Comparison of ENCODE assay signal across 7 cellular contexts in genomic region chr20:57657537-57658446, GRCh38. TPM values are rescaled to one million over a fixed set of nuclear protein-coding genes. Genes with fewer than 3 reads are reported as not detected.
DNase-seq lines count a peak whose midpoint lies in the region; ATAC-seq, FAIRE-seq and TF ChIP-seq lines count a peak whose summit lies in the region.

No MANE protein-coding gene starts in this region.

- H3K27me3 ChIP-seq in suprapubic skin, result no peaks in the 10 kb centered on the region

- no peaks in the 10 kb centered on the region for H3K36me3 Mint-ChIP-seq in activated T-helper 17 cell treated with anti-CD3 and anti-CD28 coated beads, Interleukin-2, amount 50 U/mL, for 72 hours (ENCODE audit: low read depth)

- H3K4me1 Mint-ChIP-seq in activated T-helper 17 cell treated with anti-CD3 and anti-CD28 coated beads, Interleukin-2, amount 50 U/mL, for 72 hours, result peaks cover 15% of the 10 kb centered on the region

- WGBS in suprapubic skin, result 59% methylated on average over 25 of the region's 36 CpGs

- H3K36me3 ChIP-seq in suprapubic skin, result peaks cover 34% of the 10 kb centered on the region

- peak; percentile 63 for ATAC-seq in activated T-helper 17 cell treated with anti-CD3 and anti-CD28 coated beads, Interleukin-2, amount 50 U/mL, for 72 hours (replicated peaks)

- H3K9me3 ChIP-seq in suprapubic skin, result no peaks in the 10 kb centered on the region

- DNase-seq in NCI-H2081 treated with DMSO at 0.1 percent for 48 hours (lab: John Stamatoyannopoulos, UW), result peak; percentile 7
- peak; percentile 52 for DNase-seq in islet precursor cell
- peak; percentile 77 to 80 for DNase-seq in suprapubic skin (ENCODE audit: low spot score in 2 of 2)
- DNase-seq in OCI-M1 (lab: John Stamatoyannopoulos, UW), result no peak
- no peak for DNase-seq in AML-193 (lab: John Stamatoyannopoulos, UW)
- DNase-seq in urothelium cell line (ENCODE audit: low spot score), result no peak

- TF ChIP-seq POLR2A in suprapubic skin (IDR thresholded peaks at IDR 0.05), result no peak

- H3K27ac ChIP-seq in suprapubic skin, result no peak overlapping the region

- no peak overlapping the region for H3K4me3 ChIP-seq in suprapubic skin

- TF ChIP-seq CTCF in suprapubic skin (IDR thresholded peaks at IDR 0.05), result no peak

- no peaks in the 10 kb centered on the region for H3K27me3 Mint-ChIP-seq in activated T-helper 17 cell treated with anti-CD3 and anti-CD28 coated beads, Interleukin-2, amount 50 U/mL, for 72 hours

- peak overlapping the region; percentile 41 for H3K4me3 Mint-ChIP-seq in activated T-helper 17 cell treated with anti-CD3 and anti-CD28 coated beads, Interleukin-2, amount 50 U/mL, for 72 hours

- H3K27ac Mint-ChIP-seq in activated T-helper 17 cell treated with anti-CD3 and anti-CD28 coated beads, Interleukin-2, amount 50 U/mL, for 72 hours, result peak overlapping the region; percentile 59

- H3K9me3 Mint-ChIP-seq in activated T-helper 17 cell treated with anti-CD3 and anti-CD28 coated beads, Interleukin-2, amount 50 U/mL, for 72 hours, result no peaks in the 10 kb centered on the region

- no peak for TF ChIP-seq EP300 in suprapubic skin (IDR thresholded peaks at IDR 0.05)

- H3K4me1 ChIP-seq in suprapubic skin, result peaks cover 31% of the 10 kb centered on the region

- no peak for FAIRE-seq in urothelium cell line (lab: Jason Lieb, UNC)

RNA-seq across cellular contexts. Expression of gene ZBP1, which starts 37.6 kb away (rescaled TPM):
- total RNA-seq in activated T-helper 17 cell treated with anti-CD3 and anti-CD28 coated beads, Interleukin-2, amount 50 U/mL, for 72 hours, result 1 to 10 TPM; 1.0 to 1.7 TPM
- total RNA-seq in suprapubic skin, result under 1 TPM in 1 of 4 donors, not detected in 3; 0.80 TPM

RNA-seq across cellular contexts. Expression of gene PMEPA1, which starts 52.0 kb away (rescaled TPM):
- total RNA-seq in activated T-helper 17 cell treated with anti-CD3 and anti-CD28 coated beads, Interleukin-2, amount 50 U/mL, for 72 hours, result 1 to 10 TPM; 1.6 to 2.3 TPM
- 10 to 100 TPM in 3 of 4 donors, 1 to 10 TPM in 1; 9.5 to 20.4 (median 16.2) TPM for total RNA-seq in suprapubic skin

Comparison
In these comparisons a context has a peak if more than half of its experiments do, and no peak if none do; other contexts are left out.
1. DNase-seq: peak in NCI-H2081 treated with DMSO at 0.1 percent for 48 hours (single experiment), islet precursor cell (single experiment) and suprapubic skin (2 of 2); none in OCI-M1 (single experiment), AML-193 (0 of 2) and urothelium cell line (single experiment).